13 cellular contexts compared by ENCODE assay signal in genomic region chr1:190667914-190668313, GRCh38.
"Had no signal": no experiment of that assay in that cellular context is flagged by ENCODE, and none has a peak within 500 bp of the region (broad histone marks: within the 10 kb centered on the region; RNA-seq: fewer than 3 reads in every experiment).

No MANE protein-coding gene starts in this region.

- H3K4me1 Mint-ChIP-seq: endodermal cell, naive B cell, nephron had no signal

- H3K9me3 Mint-ChIP-seq: endodermal cell, nephron had no signal

- ATAC-seq: foreskin keratinocyte, right cardiac atrium had no signal

- H3K36me3 Mint-ChIP-seq: naive B cell had no signal

- H3K27ac Mint-ChIP-seq: endodermal cell, naive B cell, nephron had no signal

- H3K27me3 Mint-ChIP-seq: naive B cell had no signal

- DNase-seq: effector CD4-positive, alpha-beta T cell; endodermal cell; erythroblast; foreskin keratinocyte; head of caudate nucleus; mesendoderm; naive B cell; posterior cingulate gyrus; right cardiac atrium; stimulated activated CD4-positive, alpha-beta T cell treated with anti-CD3 and anti-CD28 coated beads, Interleukin-2, amount 100 ng/mL, for 48 hours; stimulated activated naive CD4-positive, alpha-beta T cell treated with Interleukin-2 at 50 U/mL for 16 hours; trophoblast cell had no signal

- H3K4me3 Mint-ChIP-seq: endodermal cell, nephron had no signal
